Comparison of ENCODE assay signal across 1 cellular context in genomic region chr10:109933984-109934565, GRCh38.
TF ChIP-seq lines count a peak whose summit lies in the region.

No MANE protein-coding gene starts in this region.

TF ChIP-seq in IMR-90, 13 proteins besides CTCF, POLR2A, EP300 and RAD21 (continued from another document):
- TF ChIP-seq USF2 (IDR thresholded peaks at IDR 0.05; ENCODE audit: low read depth, low read length), result no peak
- TF ChIP-seq RFX5 (IDR thresholded peaks at IDR 0.05; ENCODE audit: low read depth, low read length), result no peak
- no peak for TF ChIP-seq MXI1 (IDR thresholded peaks at IDR 0.05; ENCODE audit: borderline replicate concordance, low read depth, low read length)
- TF ChIP-seq CHD1 (IDR thresholded peaks at IDR 0.05; ENCODE audit: low read depth, low read length), result no peak
TF ChIP-seq in IMR-90: peak in this region for 0.
